Comparison of ENCODE assay signal across 9 cellular contexts in the genomic region with DNA sequence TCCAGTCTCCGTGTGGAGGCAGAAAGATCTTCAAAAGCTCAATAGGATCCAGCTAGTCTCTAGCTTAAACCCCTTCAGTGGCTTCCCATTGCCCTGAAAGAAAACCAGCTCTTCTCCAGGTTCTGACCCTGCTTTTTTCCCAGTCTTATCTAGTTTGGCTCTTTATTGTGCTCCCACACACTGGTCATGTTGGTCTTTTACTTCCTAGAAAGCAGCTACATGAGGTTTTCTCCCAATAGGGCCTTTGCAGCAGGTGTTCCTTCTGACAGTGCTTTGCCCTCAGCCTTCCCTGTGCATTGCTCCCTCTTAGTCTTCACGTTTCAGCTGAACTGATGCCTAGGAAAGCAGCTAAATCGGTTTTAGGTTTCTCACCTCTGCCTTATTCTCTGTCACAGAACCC.
"Had no signal": no experiment of that assay in that cellular context is flagged by ENCODE, and none has a peak within 500 bp of the region (broad histone marks: within the 10 kb centered on the region; RNA-seq: fewer than 3 reads in every experiment).

No MANE protein-coding gene starts in this region.

- H2AFZ ChIP-seq: GM23248 had no signal

- DNase-seq: GM23248, H9, HCEC 1CT, HFFc6, KBM-7 had no signal

- H3K27ac ChIP-seq: GM23248, HL-60 had no signal

- H3K9ac ChIP-seq: GM23248 had no signal

- H3K4me3 ChIP-seq: GM23248 had no signal

- FAIRE-seq: H1, H54, HepG2 had no signal
